ENCODE assay signal across 20 cellular contexts in genomic region chrX:83260288-83260687, GRCh38.
A peak's percentile ranks its signal among the peaks of the same experiment; 100 is the strongest.
DNase-seq lines count a peak whose midpoint lies in the region; ATAC-seq and TF ChIP-seq lines count a peak whose summit lies in the region.
"Had no signal": no experiment of that assay in that cellular context is flagged by ENCODE, and none has a peak within 500 bp of the region (broad histone marks: within the 10 kb centered on the region; RNA-seq: fewer than 3 reads in every experiment).

No MANE protein-coding gene starts in this region.

- H3F3A ChIP-seq in OCI-LY1 (ENCODE audit: insufficient read depth, low read length), result no peaks in the 10 kb centered on the region

- WGBS in mammary epithelial cell (ENCODE audit: low coverage, missing lambda C conversion rate), result 41% methylated on average over 4 of the region's 4 CpGs
- WGBS in endodermal cell (ENCODE audit: insufficient coverage in 1 of 2, insufficient read length in 1 of 2), 2 experiments, result 85 to 93% methylated on average over 3 to 4 of the region's 4 CpGs

- dilution Hi-C loops in mammary epithelial cell (cut with HindIII; ENCODE audit: low sequenced_read_pairs), result no loop called here

- H3K9me3 ChIP-seq in mammary epithelial cell (replicated peaks; ENCODE audit: insufficient read depth, low read length), result peaks cover 2% of the 10 kb centered on the region
- H3K9me3 ChIP-seq in OCI-LY1 (ENCODE audit: low read length), result no peaks in the 10 kb centered on the region
- no peaks in the 10 kb centered on the region for H3K9me3 ChIP-seq in endodermal cell (ENCODE audit: control insufficient read depth, low read length)
- H3K9me3 ChIP-seq: SK-N-SH had no signal

- H3K4me3 ChIP-seq in mammary epithelial cell (replicated peaks in 1 of 3; ENCODE audit: insufficient read depth in 1 of 3, low read depth in 2 of 3, low read length in 3 of 3) (no peak overlapping the region), OCI-LY1 (ENCODE audit: low read depth, low read length, poor library complexity, severe bottlenecking) (no peak overlapping the region), endodermal cell (ENCODE audit: low read length) (no peak overlapping the region)
- H3K4me3 ChIP-seq: BLaER1, K562 had no signal

- BruUV-seq in MCF 10A (replicated peaks; lab: Mats Ljungman, UMichigan) (no TSS peak), mammary epithelial cell (replicated peaks; lab: Mats Ljungman, UMichigan) (no TSS peak)

- H3K36me3 ChIP-seq in mammary epithelial cell (ENCODE audit: insufficient read depth, low read length), result no peaks in the 10 kb centered on the region
- H3K36me3 ChIP-seq in OCI-LY1 (ENCODE audit: insufficient read depth, low read length), result no peaks in the 10 kb centered on the region
- H3K36me3 ChIP-seq in endodermal cell (ENCODE audit: control insufficient read depth, insufficient read depth, low read length), result no peaks in the 10 kb centered on the region
- H3K36me3 ChIP-seq: BLaER1 had no signal

- peaks cover 7% of the 10 kb centered on the region for H3K9me3 Mint-ChIP-seq in MCF 10A (ENCODE audit: unreplicated experiment)
- H3K9me3 Mint-ChIP-seq in endodermal cell, result peaks cover 71% of the 10 kb centered on the region

- in situ Hi-C loops in mammary epithelial cell (cut with MboI; ENCODE audit: low sequenced_read_pairs in 2 of 2), result no loop called here

- no peaks in the 10 kb centered on the region for H3K27me3 Mint-ChIP-seq in MCF 10A (ENCODE audit: insufficient read depth, unreplicated experiment)
- no peaks in the 10 kb centered on the region for H3K27me3 Mint-ChIP-seq in endodermal cell (ENCODE audit: insufficient read depth)
- H3K27me3 Mint-ChIP-seq: CD4-positive, CD25-positive, alpha-beta regulatory T cell had no signal

- intact Hi-C loops in MCF 10A (cut with micrococcal nuclease) (no loop called here), mammary epithelial cell (cut with micrococcal nuclease) (no loop called here)

- POLR2A ChIA-PET in MCF 10A (lab: Yijun Ruan, JAX), result interaction anchor here (0.6 kb wide), 1 partner anchor 851 kb away, joined by 3 read pairs; no protein-coding TSS in a partner anchor

- H3K9ac ChIP-seq in mammary epithelial cell (ENCODE audit: insufficient read depth, low read length) (no peak overlapping the region), OCI-LY1 (ENCODE audit: low read length) (no peak overlapping the region), endodermal cell (ENCODE audit: extremely low read depth, low read length, poor library complexity, severe bottlenecking) (no peak overlapping the region)
- H3K9ac ChIP-seq: BLaER1, SK-N-SH had no signal

- H3K4me2 ChIP-seq in mammary epithelial cell (ENCODE audit: insufficient read depth, low read depth, low read length), result no peak overlapping the region
- no peak overlapping the region for H3K4me2 ChIP-seq in OCI-LY1 (ENCODE audit: low read length)
- H3K4me2 ChIP-seq: BLaER1, SK-N-SH had no signal

- H3K27me3 ChIP-seq in mammary epithelial cell (ENCODE audit: insufficient read depth, low read length) (no peaks in the 10 kb centered on the region), OCI-LY1 (ENCODE audit: insufficient read depth, low read length) (no peaks in the 10 kb centered on the region), endodermal cell (ENCODE audit: control insufficient read depth, insufficient read depth, low read length, poor library complexity, severe bottlenecking) (no peaks in the 10 kb centered on the region)

- no peak overlapping the region for H3K27ac ChIP-seq in mammary epithelial cell (ENCODE audit: insufficient read depth, low read depth, low read length)
- no peak overlapping the region for H3K27ac ChIP-seq in OCI-LY1 (ENCODE audit: low read depth, low read length, poor library complexity, severe bottlenecking)
- H3K27ac ChIP-seq in endodermal cell (ENCODE audit: low read depth, low read length), result no peak overlapping the region
- H3K27ac ChIP-seq: BLaER1 had no signal

- H3K79me2 ChIP-seq in mammary epithelial cell (ENCODE audit: insufficient read depth, low read length), result no peaks in the 10 kb centered on the region
- no peaks in the 10 kb centered on the region for H3K79me2 ChIP-seq in OCI-LY1 (ENCODE audit: insufficient read depth, low read length)

- H3K4me1 ChIP-seq in mammary epithelial cell (ENCODE audit: insufficient read depth, low read length) (no peaks in the 10 kb centered on the region), OCI-LY1 (ENCODE audit: insufficient read depth, low read length, severe bottlenecking) (peaks cover 21% of the 10 kb centered on the region), endodermal cell (ENCODE audit: control insufficient read depth, insufficient read depth, low read length) (no peaks in the 10 kb centered on the region)
- H3K4me1 ChIP-seq: BLaER1 had no signal

- H3K4me1 Mint-ChIP-seq in MCF 10A (ENCODE audit: insufficient read depth, unreplicated experiment) (no peaks in the 10 kb centered on the region), endodermal cell (no peaks in the 10 kb centered on the region)
- H3K4me1 Mint-ChIP-seq: CD4-positive, CD25-positive, alpha-beta regulatory T cell had no signal

- no peak overlapping the region for H2AFZ ChIP-seq in mammary epithelial cell (ENCODE audit: low read depth, low read length)
- H2AFZ ChIP-seq in OCI-LY1 (ENCODE audit: low read length), result no peak overlapping the region

- H3K4me3 Mint-ChIP-seq in MCF 10A (ENCODE audit: unreplicated experiment) (no peak overlapping the region), endodermal cell (no peak overlapping the region)
- H3K4me3 Mint-ChIP-seq: CD4-positive, CD25-positive, alpha-beta regulatory T cell had no signal

- CTCF ChIA-PET in MCF 10A (lab: Yijun Ruan, JAX) (no interaction called here), mammary epithelial cell (lab: Charles Lee; ENCODE audit: low non-redundant PET) (no interaction called here)

- H4K20me1 ChIP-seq in mammary epithelial cell (ENCODE audit: insufficient read depth, low read length), result no peaks in the 10 kb centered on the region
- H4K20me1 ChIP-seq in OCI-LY1 (ENCODE audit: insufficient read depth, low read length), result no peaks in the 10 kb centered on the region
- H4K20me1 ChIP-seq: BLaER1 had no signal

- peak; percentile 6 for TF ChIP-seq CTCF in MCF 10A (IDR thresholded peaks at IDR 0.05; ENCODE audit: unreplicated experiment)
- no peak for TF ChIP-seq CTCF in mammary epithelial cell (conservative IDR thresholded peaks at IDR 0.05 in 1 of 2, IDR thresholded peaks at IDR 0.05 in 1 of 2; ENCODE audit: extremely low read depth in 1 of 2, insufficient read depth in 1 of 2, low read depth in 1 of 2, low read length in 2 of 2)
- TF ChIP-seq CTCF in OCI-LY1 (IDR thresholded peaks at IDR 0.05; ENCODE audit: low read length), result peak; percentile 21; the same call in 1 of the 2 replicates
- peak; percentile 44 for TF ChIP-seq CTCF in endodermal cell (conservative IDR thresholded peaks at IDR 0.05)

- no peaks in the 10 kb centered on the region for H3K36me3 Mint-ChIP-seq in MCF 10A (ENCODE audit: insufficient read depth, unreplicated experiment)
- H3K36me3 Mint-ChIP-seq in endodermal cell (ENCODE audit: low read depth), result no peaks in the 10 kb centered on the region
- H3K36me3 Mint-ChIP-seq: CD4-positive, CD25-positive, alpha-beta regulatory T cell had no signal

- ATAC-seq in HG03354 (IDR thresholded peaks at IDR 0.05; ENCODE audit: poor library complexity, severe bottlenecking, unreplicated experiment) (no peak), HG03439 (IDR thresholded peaks at IDR 0.05; ENCODE audit: unreplicated experiment) (no peak)
- ATAC-seq: K562 had no signal

- H3K27ac Mint-ChIP-seq in MCF 10A (ENCODE audit: low read depth, unreplicated experiment), result no peak overlapping the region
- H3K27ac Mint-ChIP-seq in endodermal cell, result no peak overlapping the region
- H3K27ac Mint-ChIP-seq: CD4-positive, CD25-positive, alpha-beta regulatory T cell had no signal

- H3K9me2 ChIP-seq in OCI-LY1 (ENCODE audit: low read depth, low read length), result no peaks in the 10 kb centered on the region
- H3K9me2 ChIP-seq: SK-N-SH had no signal

- DNase-seq in MCF 10A (ENCODE audit: unreplicated experiment), result no peak
- no peak for DNase-seq in mammary epithelial cell
- peak; percentile 57 for DNase-seq in endodermal cell
- DNase-seq in RPMI8226, result no peak
- DNase-seq: CD4-positive, CD25-positive, alpha-beta regulatory T cell; DMS79; GF-D8; Kasumi-1; MV-4-11; NCI-H1105 treated with DMSO at 0.1 percent for 48 hours; NCI-H1930; NCI-H446; NCI-H524 treated with DMSO at 0.1 percent for 48 hours; SK-N-SH; SW 1271 had no signal

Comparison
In these comparisons a context has a peak if more than half of its experiments do, and no peak if none do; other contexts are left out.
1. CTCF ChIP-seq: peak in MCF 10A (single experiment), OCI-LY1 (single experiment) and endodermal cell (single experiment); none in mammary epithelial cell (0 of 2).